11 cellular contexts compared by ENCODE assay signal in genomic region chr11:210803-211180, GRCh38. TPM values are rescaled to one million over a fixed set of nuclear protein-coding genes. Genes with fewer than 3 reads are reported as not detected.
A peak's percentile ranks its signal among the peaks of the same experiment; 100 is the strongest.
DNase-seq lines count a peak whose midpoint lies in the region; ATAC-seq, FAIRE-seq and TF ChIP-seq lines count a peak whose summit lies in the region.
"Had no signal": no experiment of that assay in that cellular context is flagged by ENCODE, and none has a peak within 500 bp of the region (broad histone marks: within the 10 kb centered on the region; RNA-seq: fewer than 3 reads in every experiment).

No MANE protein-coding gene starts in this region.

- H3K4me3 Mint-ChIP-seq in glutamatergic neuron (ENCODE audit: unreplicated experiment) = no peak overlapping the region

- H3K4ac ChIP-seq in trophoblast cell (ENCODE audit: low read depth, low read length) = peak overlapping the region; percentile 12

- H4K20me1 ChIP-seq in SK-N-SH (ENCODE audit: insufficient read depth) (peaks cover 19% of the 10 kb centered on the region), K562 (replicated peaks; ENCODE audit: control insufficient read depth, insufficient read depth, low read length) (peaks cover 29% of the 10 kb centered on the region; the same call in 1 of the 2 replicates)

- H2AFZ ChIP-seq in SK-N-SH (ENCODE audit: low read depth) = no peak overlapping the region
- H2AFZ ChIP-seq in K562 (ENCODE audit: low read depth, low read length) = no peak overlapping the region
- H2AFZ ChIP-seq in trophoblast cell (ENCODE audit: insufficient read depth, low read length, poor library complexity) = no peak overlapping the region

- CTCF ChIA-PET in SK-N-SH (lab: Yijun Ruan, JAX) (no interaction called here), K562 (lab: Yijun Ruan, JAX; ENCODE audit: low intra/inter-chr PET ratio) (no interaction called here)

- H3K9me1 ChIP-seq in K562 (ENCODE audit: control insufficient read depth, insufficient read depth, low read length) = peaks cover 10% of the 10 kb centered on the region

- intact Hi-C loops in K562 (cut with micrococcal nuclease) = no loop called here

- no peak overlapping the region for H4K12ac ChIP-seq in trophoblast cell (ENCODE audit: low read depth, low read length)

- TF ChIP-seq EP300 in SK-N-SH (IDR thresholded peaks at IDR 0.05; ENCODE audit: borderline replicate concordance in 1 of 2, low read depth in 1 of 2, low read length in 1 of 2) = no peak
- no peak for TF ChIP-seq EP300 in K562 (IDR thresholded peaks at IDR 0.05; ENCODE audit: low read length)

- BruUV-seq in K562 (replicated peaks; lab: Mats Ljungman, UMichigan) = no TSS peak

- no peak overlapping the region for H2BK12ac ChIP-seq in trophoblast cell (ENCODE audit: low read length)

- TF ChIP-seq RAD21 in SK-N-SH (IDR thresholded peaks at IDR 0.05; ENCODE audit: low read length) (no peak), K562 (CRISPR knock-in tag; conservative IDR thresholded peaks at IDR 0.05 in 1 of 2, IDR thresholded peaks at IDR 0.05 in 1 of 2) (no peak)

- H3K9ac ChIP-seq in SK-N-SH (peak overlapping the region; percentile 9; the same call in 1 of the 2 replicates), K562 (ENCODE audit: insufficient read depth in 1 of 2, low read depth in 2 of 2, low read length in 2 of 2) (peak overlapping the region in 1 of 2 experiments; percentile 98; a peak in 2 of 4 replicates), trophoblast cell (ENCODE audit: low read length) (no peak overlapping the region)

- H3K79me2 ChIP-seq in SK-N-SH (ENCODE audit: insufficient read depth) (peaks cover 59% of the 10 kb centered on the region), K562 (ENCODE audit: control insufficient read depth, insufficient read depth, low read length) (peaks cover 51% of the 10 kb centered on the region), trophoblast cell (ENCODE audit: control insufficient read depth, insufficient read depth, low read length, poor library complexity) (peaks cover 37% of the 10 kb centered on the region)

- TF ChIP-seq CTCF in SK-N-SH (IDR thresholded peaks at IDR 0.05) = no peak
- no peak for TF ChIP-seq CTCF in K562 (IDR thresholded peaks at IDR 0.05 in 2 of 3, conservative IDR thresholded peaks at IDR 0.05 in 1 of 3; ENCODE audit: insufficient read depth in 2 of 3, low read depth in 1 of 3, low read length in 3 of 3)
- TF ChIP-seq CTCF in glutamatergic neuron (IDR thresholded peaks at IDR 0.05; ENCODE audit: partially characterized antibody, unreplicated experiment) = no peak

- no peak overlapping the region for H4K8ac ChIP-seq in trophoblast cell (ENCODE audit: low read depth, low read length)

- peaks cover 24% of the 10 kb centered on the region for H3K79me1 ChIP-seq in trophoblast cell (ENCODE audit: low read length)

- no peak overlapping the region for H2BK120ac ChIP-seq in trophoblast cell (ENCODE audit: insufficient read depth, low read length, poor library complexity)

- H3F3A ChIP-seq in SK-N-SH (replicated peaks; ENCODE audit: insufficient read depth) = peaks cover 17% of the 10 kb centered on the region

- in situ Hi-C loops in K562 (cut with MboI) = loop anchor here (10.0 kb wide), 1 partner anchor 154 kb away; the partner anchor contains the start of gene B4GALNT4

- peaks cover 42 to 54% of the 10 kb centered on the region in 2 experiments for H3K36me3 ChIP-seq in SK-N-SH (replicated peaks in 1 of 2; ENCODE audit: control insufficient read depth in 1 of 2, insufficient read depth in 2 of 2, low read length in 1 of 2)
- H3K36me3 ChIP-seq in K562 (ENCODE audit: control insufficient read depth, insufficient read depth, low read length) = peaks cover 75% of the 10 kb centered on the region
- peaks cover 62 to 64% of the 10 kb centered on the region in 2 experiments for H3K36me3 ChIP-seq in trophoblast cell (ENCODE audit: control insufficient read depth in 1 of 2, insufficient read depth in 2 of 2, low read length in 2 of 2)

- DNase-seq in SK-N-SH = no peak
- no peak for DNase-seq in K562 (ENCODE audit: extremely low read depth in 1 of 4, low spot score in 3 of 4)
- no peak for DNase-seq in trophoblast cell
- no peak for DNase-seq in glutamatergic neuron
- no peak for DNase-seq in NK-92 treated with Interleukin-12 subunit alpha and Interleukin-12 subunit beta, amount 100 ng/mL, for 24 hours (lab: John Stamatoyannopoulos, UW)
- DNase-seq: activated gamma-delta T cell treated with Interleukin-2 at 50 U/mL for 16 hours, foreskin melanocyte, NCI-H1092 treated with DMSO at 0.1 percent for 48 hours, SHP77 treated with DMSO at 0.1 percent for 48 hours had no signal

- ATAC-seq in SK-N-SH treated with all-trans-retinoic acid at 6 μM for 48 hours (no peak), K562 (no peak)

- TF ChIP-seq POLR2A in K562 (conservative IDR thresholded peaks at IDR 0.05) = no peak

- H3K4me1 ChIP-seq in SK-N-SH (ENCODE audit: control insufficient read depth in 1 of 2, insufficient read depth in 2 of 2, low read depth in 1 of 2, low read length in 1 of 2) = peaks cover 12 to 27% of the 10 kb centered on the region in 2 experiments; a peak in 3 of 4 replicates
- H3K4me1 ChIP-seq in K562 (replicated peaks in 1 of 2; ENCODE audit: control insufficient read depth in 2 of 2, insufficient read depth in 2 of 2, low read length in 2 of 2) = peaks cover 20 to 42% of the 10 kb centered on the region in 2 experiments; a peak in 4 of 5 replicates
- H3K4me1 ChIP-seq in trophoblast cell (ENCODE audit: control insufficient read depth in 1 of 2, insufficient read depth in 2 of 2, low read length in 2 of 2) = peaks cover 19 to 31% of the 10 kb centered on the region in 2 experiments

- POLR2A ChIA-PET in SK-N-SH (lab: Yijun Ruan, JAX) (interaction anchor here (1.6 kb wide), 1 partner anchor 25 kb away, joined by 4 read pairs; no protein-coding TSS in a partner anchor), K562 (lab: Yijun Ruan, JAX) (interaction anchor here (1.3 kb wide), 1 partner anchor 18 kb away, joined by 5 read pairs; no protein-coding TSS in a partner anchor)

- H3K27me3 ChIP-seq in SK-N-SH (ENCODE audit: insufficient read depth) = no peaks in the 10 kb centered on the region
- H3K27me3 ChIP-seq in K562 (ENCODE audit: control insufficient read depth in 2 of 2, insufficient read depth in 2 of 2, low read length in 2 of 2) = no peaks in the 10 kb centered on the region; a peak in 1 of 5 replicates
- no peaks in the 10 kb centered on the region for H3K27me3 ChIP-seq in trophoblast cell (ENCODE audit: insufficient read depth, low read length)

- WGBS in SK-N-SH (ENCODE audit: low lambda C conversion rate) = 96% methylated on average over 4 of the region's 5 CpGs
- WGBS in K562 (ENCODE audit: insufficient coverage, low coverage, missing lambda C conversion rate) = 98% methylated on average over 5 of the region's 5 CpGs
- no CpG with 5 or more reads among the region's 5 CpGs for WGBS in trophoblast cell (ENCODE audit: extremely low coverage, insufficient coverage, insufficient read length)

- no peaks in the 10 kb centered on the region for H3K9me3 ChIP-seq in SK-N-SH
- H3K9me3 ChIP-seq in K562 (replicated peaks; ENCODE audit: control insufficient read depth, insufficient read depth, low read depth, low read length) = no peaks in the 10 kb centered on the region
- no peaks in the 10 kb centered on the region for H3K9me3 ChIP-seq in trophoblast cell (ENCODE audit: insufficient read depth, low read depth, low read length)

- H3K27ac ChIP-seq in SK-N-SH (ENCODE audit: low read depth in 2 of 2, low read length in 1 of 2) (no peak overlapping the region), K562 (ENCODE audit: extremely low read depth, low read depth, low read length) (no peak overlapping the region), trophoblast cell (ENCODE audit: low read depth, low read length) (peak overlapping the region; percentile 24)

- H3K9me3 Mint-ChIP-seq in glutamatergic neuron (ENCODE audit: unreplicated experiment) = peaks cover 19% of the 10 kb centered on the region

- peak overlapping the region; percentile 21 for H3K18ac ChIP-seq in trophoblast cell (ENCODE audit: low read length)

- H3K27ac Mint-ChIP-seq in glutamatergic neuron (ENCODE audit: unreplicated experiment) = no peak overlapping the region

- H2BK5ac ChIP-seq in trophoblast cell (ENCODE audit: low read depth, low read length, poor library complexity) = peak overlapping the region; percentile 3

- H3K4me2 ChIP-seq in SK-N-SH = peak overlapping the region; percentile 92; the same call in 1 of the 2 replicates
- peak overlapping the region; percentile 92 for H3K4me2 ChIP-seq in K562 (ENCODE audit: insufficient read depth, low read length)
- H3K4me2 ChIP-seq in trophoblast cell (ENCODE audit: low read length) = peak overlapping the region; percentile 92

- peaks cover 9% of the 10 kb centered on the region for H3K36me3 Mint-ChIP-seq in glutamatergic neuron (ENCODE audit: unreplicated experiment)

- FAIRE-seq in K562 (lab: Jason Lieb, UNC) = no peak

- H3K14ac ChIP-seq in trophoblast cell (ENCODE audit: low read length) = no peak overlapping the region

- H3K4me1 Mint-ChIP-seq in glutamatergic neuron (ENCODE audit: low read depth, unreplicated experiment) = no peaks in the 10 kb centered on the region

- no peak overlapping the region for H3K23ac ChIP-seq in trophoblast cell (ENCODE audit: low read length)

- no peak overlapping the region for H2AK5ac ChIP-seq in trophoblast cell (ENCODE audit: low read length)

- peaks cover 17% of the 10 kb centered on the region for H3K27me3 Mint-ChIP-seq in glutamatergic neuron (ENCODE audit: unreplicated experiment)

- no peaks in the 10 kb centered on the region for H3K9me2 ChIP-seq in SK-N-SH

- H3K4me3 ChIP-seq in SK-N-SH (ENCODE audit: low read depth in 2 of 2, low read length in 1 of 2) (peak overlapping the region in 1 of 2 experiments; percentile 78; a peak in 2 of 4 replicates), K562 (no peak overlapping the region), trophoblast cell (ENCODE audit: low read depth, low read length) (no peak overlapping the region)

- no peak overlapping the region for H4K91ac ChIP-seq in trophoblast cell (ENCODE audit: low read depth, low read length)

RNA-seq across cellular contexts. Expression of gene RIC8A, which starts 3.3 kb away (rescaled TPM):
- polyA plus RNA-seq in SK-N-SH (2012; rRNA removed) = 115 and 127 TPM in 2 replicates
- 57.2 and 79.5 TPM in 2 replicates for polyA plus RNA-seq in SK-N-SH (2012; cell fraction: cytosol; rRNA removed)
- polyA plus RNA-seq in SK-N-SH (2012; cell fraction: nucleus; rRNA removed) = 276 and 279 TPM in 2 replicates
- total RNA-seq in K562 (2011; cell fraction: chromatin; rRNA removed; ENCODE audit: low replicate concordance) = 113 and 349 TPM in 2 replicates
- 221 and 252 TPM in 2 replicates for total RNA-seq in K562 (2011; cell fraction: nucleolus; rRNA removed)
- 129 and 148 TPM in 2 replicates for total RNA-seq in K562 (2011; cell fraction: nucleoplasm; rRNA removed)
- total RNA-seq in K562 (2014; rRNA removed) = 92.6 and 135 TPM in 2 replicates
- 43.5 and 50.6 TPM in 2 replicates for total RNA-seq in K562 (2014; rRNA removed; fragmentation: Illumina TruSeq; extraction: Trizol)
- total RNA-seq in K562 (2015; rRNA removed; fragmentation: Illumina TruSeq; extraction: Trizol) = 85.8 and 86.3 TPM in 2 replicates
- 103 and 108 TPM in 2 replicates for total RNA-seq in K562 (2021)
- 72.1 and 81.8 TPM in 2 replicates for polyA plus RNA-seq in K562 (2011; rRNA removed)
- polyA plus RNA-seq in K562 (2011; cell fraction: cytosol; rRNA removed) = 86.8 and 148 TPM in 2 replicates
- 298 and 428 TPM in 2 replicates for polyA plus RNA-seq in K562 (2011; cell fraction: nucleus; rRNA removed)
- polyA plus RNA-seq in K562 (2012) = 79.6 and 101 TPM in 2 replicates
- polyA plus RNA-seq in K562 (2014; fragmentation: Illumina TruSeq; extraction: Trizol) = 88.1 and 93.2 TPM in 2 replicates
- polyA plus RNA-seq in K562 (2014; fragmentation: Nextera tagmentation; extraction: Ambion mirVana) = 10 to 100 TPM; 10.7 to 13.6 TPM
- 69.6 and 109 TPM in 2 replicates for polyA plus RNA-seq in K562 (2014; rRNA removed)
- 54.7 and 72.9 TPM in 2 replicates for polyA minus RNA-seq in K562 (2011; rRNA and poly(A)+ RNA removed)
- polyA minus RNA-seq in K562 (2011; cell fraction: cytosol; rRNA and poly(A)+ RNA removed) = 45.9 and 91.2 TPM in 2 replicates
- polyA minus RNA-seq in K562 (2011; cell fraction: nucleus; rRNA and poly(A)+ RNA removed) = 83.9 and 102 TPM in 2 replicates
- 90.3 and 95.7 TPM in 2 replicates for polyA plus RNA-seq in trophoblast cell (2013)
- 95.5 TPM for total RNA-seq in glutamatergic neuron (ENCODE audit: unreplicated experiment)

RNA-seq across cellular contexts. Expression of gene BET1L, which starts 3.6 kb away (rescaled TPM):
- 56.9 and 67.5 TPM in 2 replicates for polyA plus RNA-seq in SK-N-SH (2012; rRNA removed)
- 31.9 and 43.1 TPM in 2 replicates for polyA plus RNA-seq in SK-N-SH (2012; cell fraction: cytosol; rRNA removed)
- 74.7 and 96.6 TPM in 2 replicates for polyA plus RNA-seq in SK-N-SH (2012; cell fraction: nucleus; rRNA removed)
- total RNA-seq in K562 (2011; cell fraction: chromatin; rRNA removed; ENCODE audit: low replicate concordance) = 168 and 375 TPM in 2 replicates
- total RNA-seq in K562 (2011; cell fraction: nucleolus; rRNA removed) = 219 and 250 TPM in 2 replicates
- 182 and 198 TPM in 2 replicates for total RNA-seq in K562 (2011; cell fraction: nucleoplasm; rRNA removed)
- 18.3 and 26.8 TPM in 2 replicates for total RNA-seq in K562 (2014; rRNA removed)
- 12.6 and 18.8 TPM in 2 replicates for total RNA-seq in K562 (2014; rRNA removed; fragmentation: Illumina TruSeq; extraction: Trizol)
- 19.9 and 21.3 TPM in 2 replicates for total RNA-seq in K562 (2015; rRNA removed; fragmentation: Illumina TruSeq; extraction: Trizol)
- total RNA-seq in K562 (2021) = 55.9 and 59.7 TPM in 2 replicates
- polyA plus RNA-seq in K562 (2011; rRNA removed) = 69.1 and 111 TPM in 2 replicates
- polyA plus RNA-seq in K562 (2011; cell fraction: cytosol; rRNA removed) = 133 and 146 TPM in 2 replicates
- polyA plus RNA-seq in K562 (2011; cell fraction: nucleus; rRNA removed) = 154 and 183 TPM in 2 replicates
- 42.7 and 71.4 TPM in 2 replicates for polyA plus RNA-seq in K562 (2012)
- polyA plus RNA-seq in K562 (2014; fragmentation: Illumina TruSeq; extraction: Trizol) = 65.3 and 66.3 TPM in 2 replicates
- 10 to 100 TPM in 1 of 2 experiments, 1 to 10 TPM in 1; 9.9 to 12.1 TPM for polyA plus RNA-seq in K562 (2014; fragmentation: Nextera tagmentation; extraction: Ambion mirVana)
- polyA plus RNA-seq in K562 (2014; rRNA removed) = 41.1 and 49.5 TPM in 2 replicates
- 80.3 and 82.9 TPM in 2 replicates for polyA minus RNA-seq in K562 (2011; rRNA and poly(A)+ RNA removed)
- 38.7 and 41.0 TPM in 2 replicates for polyA minus RNA-seq in K562 (2011; cell fraction: cytosol; rRNA and poly(A)+ RNA removed)
- polyA minus RNA-seq in K562 (2011; cell fraction: nucleus; rRNA and poly(A)+ RNA removed) = 94.4 and 132 TPM in 2 replicates
- polyA plus RNA-seq in trophoblast cell (2013) = 45.4 and 47.1 TPM in 2 replicates
- total RNA-seq in glutamatergic neuron (ENCODE audit: unreplicated experiment) = 45.5 TPM

RNA-seq across cellular contexts. Expression of gene SCGB1C1, which starts 17.9 kb away (rescaled TPM):
- polyA plus RNA-seq in SK-N-SH (2012; rRNA removed) (not detected in 2 replicates), K562 (2011; rRNA removed) (not detected in 2 replicates), K562 (2014; fragmentation: Illumina TruSeq; extraction: Trizol) (not detected in 2 replicates), K562 (2014; fragmentation: Nextera tagmentation; extraction: Ambion mirVana) (not detected), K562 (2014; rRNA removed) (not detected in 2 replicates)
- not detected in 2 replicates for polyA plus RNA-seq in SK-N-SH (2012; cell fraction: cytosol; rRNA removed)
- polyA plus RNA-seq in SK-N-SH (2012; cell fraction: nucleus; rRNA removed) = not detected in 2 replicates
- not detected in 2 replicates for total RNA-seq in K562 (2011; cell fraction: chromatin; rRNA removed; ENCODE audit: low replicate concordance)
- not detected in 2 replicates for total RNA-seq in K562 (2011; cell fraction: nucleolus; rRNA removed)
- total RNA-seq in K562 (2011; cell fraction: nucleoplasm; rRNA removed) = not detected in 2 replicates
- total RNA-seq in K562 (2014; rRNA removed) (not detected in 2 replicates), K562 (2014; rRNA removed; fragmentation: Illumina TruSeq; extraction: Trizol) (not detected in 2 replicates), K562 (2015; rRNA removed; fragmentation: Illumina TruSeq; extraction: Trizol) (not detected in 2 replicates), K562 (2021) (not detected in 2 replicates), glutamatergic neuron (ENCODE audit: unreplicated experiment) (not detected)
- not detected in 2 replicates for polyA plus RNA-seq in K562 (2011; cell fraction: cytosol; rRNA removed)
- polyA plus RNA-seq in K562 (2011; cell fraction: nucleus; rRNA removed) = not detected in 2 replicates
- polyA plus RNA-seq in K562 (2012) = not detected in 2 replicates
- not detected in 2 replicates for polyA minus RNA-seq in K562 (2011; rRNA and poly(A)+ RNA removed)
- not detected in 2 replicates for polyA minus RNA-seq in K562 (2011; cell fraction: cytosol; rRNA and poly(A)+ RNA removed)
- not detected in 2 replicates for polyA minus RNA-seq in K562 (2011; cell fraction: nucleus; rRNA and poly(A)+ RNA removed)
- polyA plus RNA-seq in trophoblast cell (2013) = not detected in 2 replicates
- total RNA-seq: mucosa of gallbladder had no signal

RNA-seq across cellular contexts. Expression of gene SIRT3, which starts 25.4 kb away (rescaled TPM):
- polyA plus RNA-seq in SK-N-SH (2012; rRNA removed) (34.4 and 40.1 TPM in 2 replicates), K562 (2011; rRNA removed) (21.0 and 21.2 TPM in 2 replicates), K562 (2014; fragmentation: Illumina TruSeq; extraction: Trizol) (18.4 and 20.5 TPM in 2 replicates), K562 (2014; fragmentation: Nextera tagmentation; extraction: Ambion mirVana) (1 to 10 TPM; 1.9 to 2.9 TPM), K562 (2014; rRNA removed) (23.8 and 27.5 TPM in 2 replicates)
- 16.1 and 20.4 TPM in 2 replicates for polyA plus RNA-seq in SK-N-SH (2012; cell fraction: cytosol; rRNA removed)
- polyA plus RNA-seq in SK-N-SH (2012; cell fraction: nucleus; rRNA removed) = 94.1 and 124 TPM in 2 replicates
- 63.3 and 67.6 TPM in 2 replicates for total RNA-seq in K562 (2011; cell fraction: chromatin; rRNA removed; ENCODE audit: low replicate concordance)
- 36.5 and 39.2 TPM in 2 replicates for total RNA-seq in K562 (2011; cell fraction: nucleolus; rRNA removed)
- 42.6 and 50.4 TPM in 2 replicates for total RNA-seq in K562 (2011; cell fraction: nucleoplasm; rRNA removed)
- total RNA-seq in K562 (2014; rRNA removed) (13.3 and 14.5 TPM in 2 replicates), K562 (2014; rRNA removed; fragmentation: Illumina TruSeq; extraction: Trizol) (8.6 and 8.7 TPM in 2 replicates), K562 (2015; rRNA removed; fragmentation: Illumina TruSeq; extraction: Trizol) (8.2 and 10.0 TPM in 2 replicates), K562 (2021) (14.9 and 15.2 TPM in 2 replicates), glutamatergic neuron (ENCODE audit: unreplicated experiment) (23.6 TPM)
- polyA plus RNA-seq in K562 (2011; cell fraction: cytosol; rRNA removed) = 28.7 and 34.0 TPM in 2 replicates
- polyA plus RNA-seq in K562 (2011; cell fraction: nucleus; rRNA removed) = 35.7 and 37.1 TPM in 2 replicates
- polyA plus RNA-seq in K562 (2012) = 19.8 and 24.0 TPM in 2 replicates
- polyA minus RNA-seq in K562 (2011; rRNA and poly(A)+ RNA removed) = 15.4 and 17.4 TPM in 2 replicates
- polyA minus RNA-seq in K562 (2011; cell fraction: cytosol; rRNA and poly(A)+ RNA removed) = 5.5 and 16.2 TPM in 2 replicates
- polyA minus RNA-seq in K562 (2011; cell fraction: nucleus; rRNA and poly(A)+ RNA removed) = 10.7 and 13.6 TPM in 2 replicates
- 10.8 and 11.5 TPM in 2 replicates for polyA plus RNA-seq in trophoblast cell (2013)

RNA-seq across cellular contexts. Expression of gene PSMD13, which starts 26.0 kb away (rescaled TPM):
- polyA plus RNA-seq in SK-N-SH (2012; rRNA removed) = 196 and 227 TPM in 2 replicates
- 193 and 211 TPM in 2 replicates for polyA plus RNA-seq in SK-N-SH (2012; cell fraction: cytosol; rRNA removed)
- 229 and 300 TPM in 2 replicates for polyA plus RNA-seq in SK-N-SH (2012; cell fraction: nucleus; rRNA removed)
- 209 and 273 TPM in 2 replicates for total RNA-seq in K562 (2011; cell fraction: chromatin; rRNA removed; ENCODE audit: low replicate concordance)
- total RNA-seq in K562 (2011; cell fraction: nucleolus; rRNA removed) = 153 and 159 TPM in 2 replicates
- 172 and 176 TPM in 2 replicates for total RNA-seq in K562 (2011; cell fraction: nucleoplasm; rRNA removed)
- total RNA-seq in K562 (2014; rRNA removed) = 279 and 309 TPM in 2 replicates
- 199 and 209 TPM in 2 replicates for total RNA-seq in K562 (2014; rRNA removed; fragmentation: Illumina TruSeq; extraction: Trizol)
- total RNA-seq in K562 (2015; rRNA removed; fragmentation: Illumina TruSeq; extraction: Trizol) = 176 and 185 TPM in 2 replicates
- total RNA-seq in K562 (2021) = 236 and 254 TPM in 2 replicates
- polyA plus RNA-seq in K562 (2011; rRNA removed) = 225 and 267 TPM in 2 replicates
- 208 and 225 TPM in 2 replicates for polyA plus RNA-seq in K562 (2011; cell fraction: cytosol; rRNA removed)
- polyA plus RNA-seq in K562 (2011; cell fraction: nucleus; rRNA removed) = 238 and 252 TPM in 2 replicates
- polyA plus RNA-seq in K562 (2012) = 146 and 216 TPM in 2 replicates
- polyA plus RNA-seq in K562 (2014; fragmentation: Illumina TruSeq; extraction: Trizol) = 225 and 237 TPM in 2 replicates
- polyA plus RNA-seq in K562 (2014; fragmentation: Nextera tagmentation; extraction: Ambion mirVana) = 100 to 1,000 TPM; 370 to 383 TPM
- 292 and 304 TPM in 2 replicates for polyA plus RNA-seq in K562 (2014; rRNA removed)
- polyA minus RNA-seq in K562 (2011; rRNA and poly(A)+ RNA removed) = 144 and 174 TPM in 2 replicates
- 61.1 and 89.0 TPM in 2 replicates for polyA minus RNA-seq in K562 (2011; cell fraction: cytosol; rRNA and poly(A)+ RNA removed)
- 54.5 and 75.3 TPM in 2 replicates for polyA minus RNA-seq in K562 (2011; cell fraction: nucleus; rRNA and poly(A)+ RNA removed)
- polyA plus RNA-seq in trophoblast cell (2013) = 94.6 and 95.0 TPM in 2 replicates
- 136 TPM for total RNA-seq in glutamatergic neuron (ENCODE audit: unreplicated experiment)
